ENCODE assay signal across 19 cellular contexts in genomic region chr4:183733181-183733580, GRCh38.
A peak's percentile ranks its signal among the peaks of the same experiment; 100 is the strongest.
DNase-seq lines count a peak whose midpoint lies in the region; ATAC-seq, FAIRE-seq and TF ChIP-seq lines count a peak whose summit lies in the region.
"Had no signal": no experiment of that assay in that cellular context is flagged by ENCODE, and none has a peak within 500 bp of the region (broad histone marks: within the 10 kb centered on the region; RNA-seq: fewer than 3 reads in every experiment).

No MANE protein-coding gene starts in this region.

- no peak overlapping the region for H3K4me3 Mint-ChIP-seq in activated CD8-positive, alpha-beta T cell treated with anti-CD3 and anti-CD28 coated beads for 36 hours
- H3K4me3 Mint-ChIP-seq: CD4-positive, alpha-beta memory T cell; H9 had no signal

- no peak overlapping the region for H2AFZ ChIP-seq in K562 (ENCODE audit: low read depth, low read length)
- H2AFZ ChIP-seq in osteoblast (ENCODE audit: low read length): no peak overlapping the region
- H2AFZ ChIP-seq: GM23248 had no signal

- no peak overlapping the region for H3K27ac Mint-ChIP-seq in activated CD8-positive, alpha-beta T cell treated with anti-CD3 and anti-CD28 coated beads for 36 hours

- H3K36me3 ChIP-seq in K562 (ENCODE audit: control insufficient read depth, insufficient read depth, low read length): no peaks in the 10 kb centered on the region
- no peaks in the 10 kb centered on the region for H3K36me3 ChIP-seq in osteoblast (ENCODE audit: insufficient read depth, low read length)

- H3K4me2 ChIP-seq in A549 (no peak overlapping the region), K562 (ENCODE audit: insufficient read depth, low read length) (no peak overlapping the region), osteoblast (ENCODE audit: insufficient read depth, low read length) (no peak overlapping the region)

- peak; percentile 22 to 43; a peak in 4 of 6 replicates for ATAC-seq in A549
- ATAC-seq in K562: peak; percentile 26; the same call in 2 of the 3 replicates
- no peak for ATAC-seq in activated CD8-positive, alpha-beta T cell treated with anti-CD3 and anti-CD28 coated beads for 36 hours
- ATAC-seq: HCT116 had no signal

- no TSS peak for BruUV-seq in K562 (replicated peaks; lab: Mats Ljungman, UMichigan)

- no peak for TF ChIP-seq POLR2A in A549 (IDR thresholded peaks at IDR 0.05; ENCODE audit: low read length)
- TF ChIP-seq POLR2A in K562 (conservative IDR thresholded peaks at IDR 0.05): no peak

- POLR2A ChIA-PET in A549 (lab: Yijun Ruan, JAX) (no interaction called here), K562 (lab: Yijun Ruan, JAX) (no interaction called here)
- POLR2A ChIA-PET in activated CD8-positive, alpha-beta T cell treated with anti-CD3 and anti-CD28 coated beads for 36 hours (lab: Charles Lee): interaction anchor here (1.0 kb wide), 1 partner anchor 55 kb away, joined by 4 read pairs; no protein-coding TSS in a partner anchor

- peaks cover 3% of the 10 kb centered on the region for H3K9me1 ChIP-seq in K562 (ENCODE audit: control insufficient read depth, insufficient read depth, low read length)

- WGBS in A549 (ENCODE audit: missing lambda C conversion rate): no CpG with 5 or more reads among the region's 11 CpGs
- WGBS in K562 (ENCODE audit: insufficient coverage, low coverage, missing lambda C conversion rate): under 1% methylated on average over 10 of the region's 11 CpGs

- H3K9ac ChIP-seq in K562 (ENCODE audit: insufficient read depth in 1 of 2, low read depth in 2 of 2, low read length in 2 of 2): no peak overlapping the region
- H3K9ac ChIP-seq: GM23248 had no signal

- no peaks in the 10 kb centered on the region for H3K4me1 Mint-ChIP-seq in activated CD8-positive, alpha-beta T cell treated with anti-CD3 and anti-CD28 coated beads for 36 hours (ENCODE audit: low read depth)
- H3K4me1 Mint-ChIP-seq: CD4-positive, alpha-beta memory T cell; H9 had no signal

- intact Hi-C loops in K562 (cut with micrococcal nuclease): no loop called here
- intact Hi-C loops in activated CD8-positive, alpha-beta T cell treated with anti-CD3 and anti-CD28 coated beads for 36 hours (cut with micrococcal nuclease): no loop called here

- TF ChIP-seq CTCF in A549 (IDR thresholded peaks at IDR 0.05): no peak
- no peak for TF ChIP-seq CTCF in K562 (IDR thresholded peaks at IDR 0.05 in 2 of 3, conservative IDR thresholded peaks at IDR 0.05 in 1 of 3; ENCODE audit: insufficient read depth in 2 of 3, low read depth in 1 of 3, low read length in 3 of 3)
- TF ChIP-seq CTCF in osteoblast (IDR thresholded peaks at IDR 0.05; ENCODE audit: extremely low read depth, low read depth, low read length): no peak
- TF ChIP-seq CTCF in activated CD8-positive, alpha-beta T cell treated with anti-CD3 and anti-CD28 coated beads for 36 hours (IDR thresholded peaks at IDR 0.05): no peak

- H4K20me1 ChIP-seq in K562 (replicated peaks; ENCODE audit: control insufficient read depth, insufficient read depth, low read length): no peaks in the 10 kb centered on the region
- no peaks in the 10 kb centered on the region for H4K20me1 ChIP-seq in osteoblast (ENCODE audit: insufficient read depth, low read length)

- H3K27me3 Mint-ChIP-seq in activated CD8-positive, alpha-beta T cell treated with anti-CD3 and anti-CD28 coated beads for 36 hours: no peaks in the 10 kb centered on the region

- no peaks in the 10 kb centered on the region for H3K9me3 Mint-ChIP-seq in activated CD8-positive, alpha-beta T cell treated with anti-CD3 and anti-CD28 coated beads for 36 hours

- TF ChIP-seq RAD21 in A549 (conservative IDR thresholded peaks at IDR 0.05 in 1 of 2, IDR thresholded peaks at IDR 0.05 in 1 of 2): no peak
- no peak for TF ChIP-seq RAD21 in K562 (CRISPR knock-in tag; conservative IDR thresholded peaks at IDR 0.05 in 1 of 2, IDR thresholded peaks at IDR 0.05 in 1 of 2)

- H3K4me1 ChIP-seq in A549 (0 out of 3 replicates have a peak, but pooled peaks cover 3% of the 10 kb centered on the region), K562 (replicated peaks in 1 of 2; ENCODE audit: control insufficient read depth in 2 of 2, insufficient read depth in 2 of 2, low read length in 2 of 2) (no peaks in the 10 kb centered on the region; a peak in 1 of 5 replicates), osteoblast (ENCODE audit: insufficient read depth, low read length) (no peaks in the 10 kb centered on the region)

- H3K4me3 ChIP-seq in A549: no peak overlapping the region
- no peak overlapping the region for H3K4me3 ChIP-seq in K562
- no peak overlapping the region for H3K4me3 ChIP-seq in osteoblast (ENCODE audit: insufficient read depth, low read length)
- H3K4me3 ChIP-seq: GM23248 had no signal

- no peak for TF ChIP-seq EP300 in A549 (IDR thresholded peaks at IDR 0.05)
- TF ChIP-seq EP300 in K562 (IDR thresholded peaks at IDR 0.05; ENCODE audit: low read length): no peak

- no peak for DNase-seq in A549 (ENCODE audit: low read depth in 1 of 2, low spot score in 1 of 2)
- DNase-seq in K562 (ENCODE audit: extremely low read depth in 1 of 4, low spot score in 3 of 4): no peak
- peak; percentile 61 for DNase-seq in osteoblast (ENCODE audit: insufficient read length, low spot score, missing footprints)
- DNase-seq in activated CD8-positive, alpha-beta T cell treated with anti-CD3 and anti-CD28 coated beads for 36 hours: no peak
- no peak for DNase-seq in cerebellar cortex (ENCODE audit: low spot score)
- DNase-seq in NCI-H748 (lab: John Stamatoyannopoulos, UW; ENCODE audit: unreplicated experiment): no peak
- DNase-seq: 8988T; C1 segment of cervical spinal cord; Calu3; CD4-positive, alpha-beta memory T cell; COR-L47; DMS53; DMS79 treated with DMSO at 0.1 percent for 48 hours; GF-D8; GM23248; H9 had no signal

- in situ Hi-C loops in K562 (cut with MboI): no loop called here

- H3K27ac ChIP-seq in A549 (no peak overlapping the region), K562 (ENCODE audit: extremely low read depth, low read depth, low read length) (no peak overlapping the region), osteoblast (ENCODE audit: low read depth, low read length) (no peak overlapping the region)
- H3K27ac ChIP-seq: GM23248 had no signal

- H3K36me3 Mint-ChIP-seq in activated CD8-positive, alpha-beta T cell treated with anti-CD3 and anti-CD28 coated beads for 36 hours (ENCODE audit: low read depth): no peaks in the 10 kb centered on the region
- H3K36me3 Mint-ChIP-seq: CD4-positive, alpha-beta memory T cell had no signal

- H3K79me2 ChIP-seq in K562 (ENCODE audit: control insufficient read depth, insufficient read depth, low read length) (no peaks in the 10 kb centered on the region), osteoblast (ENCODE audit: insufficient read depth, low read length) (no peaks in the 10 kb centered on the region)

- CTCF ChIA-PET in A549 (lab: Yijun Ruan, JAX): no interaction called here
- CTCF ChIA-PET in K562 (lab: Yijun Ruan, JAX; ENCODE audit: low intra/inter-chr PET ratio): no interaction called here
- CTCF ChIA-PET in activated CD8-positive, alpha-beta T cell treated with anti-CD3 and anti-CD28 coated beads for 36 hours (lab: Charles Lee): no interaction called here

- H3K27me3 ChIP-seq in K562 (ENCODE audit: control insufficient read depth in 2 of 2, insufficient read depth in 2 of 2, low read length in 2 of 2) (peaks cover 33 to 52% of the 10 kb centered on the region in 2 experiments), osteoblast (ENCODE audit: insufficient read depth, low read length) (no peaks in the 10 kb centered on the region)

- no peak for FAIRE-seq in A549 (lab: Jason Lieb, UNC)
- no peak for FAIRE-seq in K562 (lab: Jason Lieb, UNC)
- FAIRE-seq: GM12891, GM18507 had no signal

- H3K9me3 ChIP-seq in A549: no peaks in the 10 kb centered on the region
- no peaks in the 10 kb centered on the region for H3K9me3 ChIP-seq in K562 (replicated peaks; ENCODE audit: control insufficient read depth, insufficient read depth, low read depth, low read length)
- H3K9me3 ChIP-seq in osteoblast (ENCODE audit: low read depth, low read length): no peaks in the 10 kb centered on the region

TF ChIP-seq in A549, 52 proteins besides CTCF, POLR2A, EP300 and RAD21 (continues in another document):
- TF ChIP-seq TP53 (CRISPR knock-in tag; IDR thresholded peaks at IDR 0.05) (no peak), MAX (IDR thresholded peaks at IDR 0.05) (no peak), PHF8 (IDR thresholded peaks at IDR 0.05; ENCODE audit: borderline replicate concordance, low read depth) (no peak), JUNB (IDR thresholded peaks at IDR 0.05) (no peak), E2F6 (IDR thresholded peaks at IDR 0.05; ENCODE audit: borderline replicate concordance, low read depth) (no peak), ZC3H11A (IDR thresholded peaks at IDR 0.05) (no peak), MYC (IDR thresholded peaks at IDR 0.05; ENCODE audit: borderline replicate concordance, low read length) (no peak), CHD4 (IDR thresholded peaks at IDR 0.05; ENCODE audit: borderline replicate concordance) (no peak)

TF ChIP-seq in K562, 482 proteins besides CTCF, POLR2A, EP300 and RAD21:
- no peak for TF ChIP-seq ZNF589 (CRISPR knock-in tag; IDR thresholded peaks at IDR 0.05; ENCODE audit: low read depth)
- TF ChIP-seq E2F3 (CRISPR knock-in tag; IDR thresholded peaks at IDR 0.05): no peak
- no peak for TF ChIP-seq RBM34 (IDR thresholded peaks at IDR 0.05; ENCODE audit: borderline replicate concordance, insufficient read depth, low read length)
- TF ChIP-seq ZSCAN29 (IDR thresholded peaks at IDR 0.05): no peak
- no peak for TF ChIP-seq HDGF (IDR thresholded peaks at IDR 0.05)
- TF ChIP-seq ZNF445 (CRISPR knock-in tag; IDR thresholded peaks at IDR 0.05; ENCODE audit: low read depth): no peak
- no peak for TF ChIP-seq CAMTA2 (CRISPR knock-in tag; conservative IDR thresholded peaks at IDR 0.05)
- no peak for TF ChIP-seq DIDO1 (tag; IDR thresholded peaks at IDR 0.05; ENCODE audit: low read depth)
